Comparison of ENCODE assay signal across 10 cellular contexts in genomic region chr4:154741877-154742851, GRCh38. TPM values are rescaled to one million over a fixed set of nuclear protein-coding genes. Genes with fewer than 3 reads are reported as not detected.
A peak's percentile ranks its signal among the peaks of the same experiment; 100 is the strongest.
DNase-seq lines count a peak whose midpoint lies in the region; ATAC-seq and TF ChIP-seq lines count a peak whose summit lies in the region.
"Had no signal": no experiment of that assay in that cellular context is flagged by ENCODE, and none has a peak within 500 bp of the region (broad histone marks: within the 10 kb centered on the region; RNA-seq: fewer than 3 reads in every experiment).

No MANE protein-coding gene starts in this region.

- H3K9me3 Mint-ChIP-seq in endothelial cell (ENCODE audit: unreplicated experiment) = no peaks in the 10 kb centered on the region
- H3K9me3 Mint-ChIP-seq in naive thymus-derived CD4-positive, alpha-beta T cell = peaks cover 0 to 3% (median 0%) of the 10 kb centered on the region in 11 donors

- H3K27ac ChIP-seq in heart right ventricle (no peak overlapping the region), urinary bladder (ENCODE audit: low read depth) (no peak overlapping the region)
- no peak overlapping the region for H3K27ac ChIP-seq in naive thymus-derived CD4-positive, alpha-beta T cell (ENCODE audit: low read depth, low read length)

- no peak overlapping the region for H3K27ac Mint-ChIP-seq in endothelial cell (ENCODE audit: unreplicated experiment)
- no peak overlapping the region for H3K27ac Mint-ChIP-seq in naive thymus-derived CD4-positive, alpha-beta T cell

- CTCF ChIA-PET in naive thymus-derived CD4-positive, alpha-beta T cell (lab: Charles Lee) = no interaction called here

- H3K36me3 ChIP-seq in heart right ventricle = no peaks in the 10 kb centered on the region
- H3K36me3 ChIP-seq in naive thymus-derived CD4-positive, alpha-beta T cell (ENCODE audit: control insufficient read depth in 2 of 3, insufficient read depth in 3 of 3, low read length in 3 of 3) = no peaks in the 10 kb centered on the region
- no peaks in the 10 kb centered on the region for H3K36me3 ChIP-seq in urinary bladder (ENCODE audit: insufficient read depth)

- H3K27me3 ChIP-seq in heart right ventricle = peaks cover 15 to 74% (median 63%) of the 10 kb centered on the region in 7 donors
- H3K27me3 ChIP-seq in naive thymus-derived CD4-positive, alpha-beta T cell (ENCODE audit: control insufficient read depth in 2 of 2, insufficient read depth in 2 of 2, low read length in 2 of 2) = peaks cover 0 to 9% of the 10 kb centered on the region in 2 donors

- no peaks in the 10 kb centered on the region for H3K9me3 ChIP-seq in heart right ventricle
- no peaks in the 10 kb centered on the region for H3K9me3 ChIP-seq in naive thymus-derived CD4-positive, alpha-beta T cell (ENCODE audit: control insufficient read depth in 2 of 3, low read length in 3 of 3)
- H3K9me3 ChIP-seq: Caco-2 had no signal

- WGBS in heart right ventricle, 2 donors = 2% methylated on average over 50 of the region's 50 CpGs
- WGBS in urinary bladder = 4% methylated on average over 50 of the region's 50 CpGs

- intact Hi-C loops in heart right ventricle (cut with DNase I) (no loop called here), Right ventricle myocardium inferior (cut with DNase I) (no loop called here)
- intact Hi-C loops in naive thymus-derived CD4-positive, alpha-beta T cell (cut with micrococcal nuclease) = loop anchor here in 1 of 2 donors (5.0 to 10.0 kb wide), 3 partner anchors 187 to 923 kb away; partner anchors contain the start of genes DCHS2, GUCY1A1 and PLRG1

- DNase-seq in heart right ventricle = no peak
- no peak for DNase-seq in Right ventricle myocardium inferior (ENCODE audit: missing footprints)
- peak; percentile 27 for DNase-seq in endothelial cell (ENCODE audit: low spot score)
- no peak for DNase-seq in naive thymus-derived CD4-positive, alpha-beta T cell
- DNase-seq in NOMO-1 treated with DMSO at 0.1 percent for 48 hours (lab: John Stamatoyannopoulos, UW; ENCODE audit: unreplicated experiment) = no peak
- no peak for DNase-seq in NCI-H1417 (lab: John Stamatoyannopoulos, UW)
- DNase-seq: Caco-2; stimulated activated CD4-positive, alpha-beta T cell treated with anti-CD3 and anti-CD28 coated beads, Interleukin-4, amount 100 ng/mL, for 4 hours had no signal

- no peaks in the 10 kb centered on the region for H3K36me3 Mint-ChIP-seq in endothelial cell (ENCODE audit: low read depth, unreplicated experiment)
- no peaks in the 10 kb centered on the region for H3K36me3 Mint-ChIP-seq in naive thymus-derived CD4-positive, alpha-beta T cell

- POLR2A ChIA-PET in naive thymus-derived CD4-positive, alpha-beta T cell (lab: Charles Lee) = no interaction called here

- H3K4me1 ChIP-seq in heart right ventricle = peaks cover 0 to 32% (median 18%) of the 10 kb centered on the region in 9 donors
- H3K4me1 ChIP-seq in naive thymus-derived CD4-positive, alpha-beta T cell (ENCODE audit: control insufficient read depth in 2 of 2, insufficient read depth in 2 of 2, low read length in 2 of 2) = no peaks in the 10 kb centered on the region
- H3K4me1 ChIP-seq in urinary bladder (ENCODE audit: insufficient read depth) = no peaks in the 10 kb centered on the region

- peaks cover 18% of the 10 kb centered on the region for H3K27me3 Mint-ChIP-seq in endothelial cell (ENCODE audit: unreplicated experiment)
- H3K27me3 Mint-ChIP-seq in naive thymus-derived CD4-positive, alpha-beta T cell = peaks cover 66 to 78% (median 73%) of the 10 kb centered on the region in 5 donors

- no peak for TF ChIP-seq CTCF in heart right ventricle (IDR thresholded peaks at IDR 0.05)
- no peak for TF ChIP-seq CTCF in endothelial cell (IDR thresholded peaks at IDR 0.05; ENCODE audit: unreplicated experiment)

- H3K4me1 Mint-ChIP-seq in endothelial cell (ENCODE audit: unreplicated experiment) = peaks cover 13% of the 10 kb centered on the region
- peaks cover 11 to 38% (median 21%) of the 10 kb centered on the region in 7 donors for H3K4me1 Mint-ChIP-seq in naive thymus-derived CD4-positive, alpha-beta T cell

- peak overlapping the region; percentile 51 for H3K4me3 Mint-ChIP-seq in endothelial cell (ENCODE audit: unreplicated experiment)
- peak overlapping the region in 9 of 10 donors; percentile 34 to 89 (median 59) for H3K4me3 Mint-ChIP-seq in naive thymus-derived CD4-positive, alpha-beta T cell

- peak overlapping the region in 9 of 10 donors; percentile 4 to 51 (median 39) for H3K4me3 ChIP-seq in heart right ventricle
- H3K4me3 ChIP-seq in naive thymus-derived CD4-positive, alpha-beta T cell (ENCODE audit: low read length) = no peak overlapping the region
- peak overlapping the region; percentile 30 for H3K4me3 ChIP-seq in urinary bladder (ENCODE audit: low read depth, low read length)

- ATAC-seq in heart right ventricle (no peak), Right ventricle myocardium inferior (no peak), GM19467 (IDR thresholded peaks at IDR 0.05; ENCODE audit: unreplicated experiment) (no peak)
- ATAC-seq in naive thymus-derived CD4-positive, alpha-beta T cell = no peak

RNA-seq across cellular contexts. Expression of gene LRAT, which starts 1.6 kb away (rescaled TPM):
- total RNA-seq in heart right ventricle (under 1 TPM in 2 of 10 donors, not detected in 8; 0.11 to 0.15 TPM), Right ventricle myocardium inferior (not detected), endothelial cell (ENCODE audit: unreplicated experiment) (0.64 TPM), urinary bladder (0.58 TPM)
- polyA plus RNA-seq in heart right ventricle (not detected), urinary bladder (0.06 TPM)
- not detected for total RNA-seq in naive thymus-derived CD4-positive, alpha-beta T cell
- polyA plus RNA-seq in naive thymus-derived CD4-positive, alpha-beta T cell = not detected

RNA-seq across cellular contexts. Expression of gene RBM46, which starts 38.9 kb away (rescaled TPM):
- total RNA-seq in heart right ventricle = not detected
- polyA plus RNA-seq in heart right ventricle = not detected
- total RNA-seq in Right ventricle myocardium inferior = not detected
- total RNA-seq in endothelial cell (ENCODE audit: unreplicated experiment) = not detected
- not detected for total RNA-seq in naive thymus-derived CD4-positive, alpha-beta T cell
- not detected for polyA plus RNA-seq in naive thymus-derived CD4-positive, alpha-beta T cell
- not detected for total RNA-seq in urinary bladder
- not detected for polyA plus RNA-seq in urinary bladder
- total RNA-seq: Caco-2 had no signal
